33 cellular contexts compared by ENCODE assay signal in genomic region chr1:209614906-209615305, GRCh38. TPM values are rescaled to one million over a fixed set of nuclear protein-coding genes. Genes with fewer than 3 reads are reported as not detected.
"Had no signal": no experiment of that assay in that cellular context is flagged by ENCODE, and none has a peak within 500 bp of the region (broad histone marks: within the 10 kb centered on the region; RNA-seq: fewer than 3 reads in every experiment).

No MANE protein-coding gene starts in this region.

- H3K4me3 ChIP-seq: cardiac muscle cell, MG63, Peyer's patch had no signal

- ATAC-seq: activated CD8-positive, alpha-beta memory T cell treated with anti-CD3 and anti-CD28 coated beads, Interleukin-2, amount 10 ng/mL, durations not matched to agents 7 days and 5 days; activated naive CD8-positive, alpha-beta T cell treated with anti-CD3 and anti-CD28 coated beads, Interleukin-2, amount 50 U/mL, for 24 hours; SK-N-SH treated with all-trans-retinoic acid at 6 μM for 48 hours had no signal

- H3K9me3 ChIP-seq: MG63, Peyer's patch had no signal

- H3K27ac ChIP-seq: cardiac muscle cell, Peyer's patch, VCaP had no signal

- H3K36me3 ChIP-seq: cardiac muscle cell, MG63 had no signal

- DNase-seq: activated B cell treated with CpG ODN at 0.5 μM for 24 hours; activated CD4-positive, alpha-beta memory T cell treated with anti-CD3 and anti-CD28 coated beads for 36 hours; activated CD4-positive, alpha-beta T cell treated with anti-CD3 and anti-CD28 coated beads for 4 hours; activated CD4-positive, alpha-beta T cell treated with anti-CD3 and anti-CD28 coated beads, Interleukin-2, amount 50 U/mL, for 1 hour; activated CD4-positive, CD25-positive, alpha-beta regulatory T cell treated with anti-CD3 and anti-CD28 coated beads, Interleukin-2, amount 50 U/mL, for 72 hours; activated CD8-positive, alpha-beta memory T cell treated with anti-CD3 and anti-CD28 coated beads for 24 hours; activated CD8-positive, alpha-beta memory T cell treated with anti-CD3 and anti-CD28 coated beads, Interleukin-2, amount 10 ng/mL, durations not matched to agents 7 days and 5 days; activated CD8-positive, alpha-beta memory T cell treated with anti-CD3 and anti-CD28 coated beads, Interleukin-2, amount 50 U/mL, for 48 hours; activated effector memory CD4-positive, alpha-beta T cell treated with Interleukin-2 at 50 U/mL for 16 hours; activated naive CD4-positive, alpha-beta T cell treated with anti-CD3 and anti-CD28 coated beads, Interleukin-2, amount 10 ng/mL, durations not matched to agents 7 days and 5 days; activated naive CD8-positive, alpha-beta T cell treated with anti-CD3 and anti-CD28 coated beads, Interleukin-2, amount 50 U/mL, for 24 hours; activated T-cell treated with anti-CD3 and anti-CD28 coated beads, Interleukin-2, amount 50 U/mL, for 48 hours; anterior cingulate cortex; Karpas-422; MG63; NCI-H1048; NCI-H1105 treated with DMSO at 0.1 percent for 48 hours; NCI-H1436 treated with DMSO at 0.1 percent for 48 hours; NCI-H1694 treated with DMSO at 0.1 percent for 48 hours; NCI-H2029; NCI-H345; NCI-H524 treated with DMSO at 0.1 percent for 48 hours; RPMI8226; SHP77 treated with DMSO at 0.1 percent for 48 hours; T-helper 1 cell; T-helper 2 cell; T-helper 9 cell had no signal

- H3K27me3 ChIP-seq: cardiac muscle cell, MG63, Peyer's patch had no signal

RNA-seq across cellular contexts. Expression of gene CAMK1G, which starts 31.4 kb away (rescaled TPM):
- total RNA-seq: activated B cell treated with CpG ODN at 0.5 μM for 24 hours; activated CD8-positive, alpha-beta memory T cell treated with anti-CD3 and anti-CD28 coated beads, Interleukin-2, amount 10 ng/mL, durations not matched to agents 7 days and 5 days; NCI-H460; Peyer's patch; SK-MEL-5 had no signal
